21 cellular contexts compared by ENCODE assay signal in the genomic region with DNA sequence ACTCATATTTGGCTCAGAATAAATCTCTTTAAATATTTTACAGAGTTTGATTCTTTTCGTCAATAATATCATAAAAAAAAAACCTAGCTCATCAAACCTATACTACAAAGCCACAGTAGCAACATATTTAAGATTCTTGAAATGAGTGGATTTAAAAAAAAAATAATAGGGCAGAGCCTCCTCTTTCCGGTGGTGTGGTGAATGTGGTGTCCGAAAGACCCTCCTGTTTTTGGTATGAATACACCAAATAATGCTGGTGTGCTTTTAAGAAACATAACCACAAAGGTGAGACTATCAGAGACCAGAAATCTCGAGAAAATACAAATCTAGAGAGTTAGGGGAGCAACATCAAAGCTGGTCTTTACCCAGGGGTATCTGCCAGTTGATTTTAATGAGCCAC.
"Had no signal": no experiment of that assay in that cellular context is flagged by ENCODE, and none has a peak within 500 bp of the region (broad histone marks: within the 10 kb centered on the region; RNA-seq: fewer than 3 reads in every experiment).

No MANE protein-coding gene starts in this region.

- H3K27ac ChIP-seq: adrenal gland, KMS-11, SK-N-MC, VCaP had no signal

- ATAC-seq: activated CD4-positive, alpha-beta T cell treated with anti-CD3 and anti-CD28 coated beads for 36 hours; activated CD8-positive, alpha-beta T cell treated with anti-CD3 and anti-CD28 coated beads for 36 hours had no signal

- H3K27me3 Mint-ChIP-seq: activated CD4-positive, alpha-beta T cell treated with anti-CD3 and anti-CD28 coated beads for 36 hours; activated CD8-positive, alpha-beta T cell treated with anti-CD3 and anti-CD28 coated beads for 36 hours; activated naive CD8-positive, alpha-beta T cell treated with anti-CD3 and anti-CD28 coated beads, Interleukin-2, amount 10 ng/mL, durations not matched to agents 7 days and 5 days; activated T-cell treated with anti-CD3 and anti-CD28 coated beads, Interleukin-2, amount 50 U/mL, for 24 hours had no signal

- H3K4me1 ChIP-seq: adrenal gland had no signal

- H3K4me1 Mint-ChIP-seq: activated naive CD8-positive, alpha-beta T cell treated with anti-CD3 and anti-CD28 coated beads, Interleukin-2, amount 10 ng/mL, durations not matched to agents 7 days and 5 days had no signal

- H3K27me3 ChIP-seq: adrenal gland had no signal

- DNase-seq: activated CD4-positive, alpha-beta T cell treated with anti-CD3 and anti-CD28 coated beads for 36 hours; activated CD8-positive, alpha-beta T cell treated with anti-CD3 and anti-CD28 coated beads for 36 hours; activated naive CD4-positive, alpha-beta T cell treated with anti-CD3 and anti-CD28 coated beads, Interleukin-2, amount 50 U/mL, for 16 hours; activated naive CD8-positive, alpha-beta T cell treated with anti-CD3 and anti-CD28 coated beads, Interleukin-2, amount 10 ng/mL, durations not matched to agents 7 days and 5 days; activated T-cell treated with anti-CD3 and anti-CD28 coated beads, Interleukin-2, amount 50 U/mL, for 24 hours; adrenal gland; anterior cingulate cortex; cerebellar nuclear complex; NCI-H1092; NCI-H1417; NCI-H2029; NCI-H2107; NCI-H345; NCI-H510A; NCI-H526 treated with DMSO at 0.1 percent for 48 hours; NCI-H82; T-helper 1 cell had no signal

- H3K36me3 ChIP-seq: adrenal gland had no signal

- H3K27ac Mint-ChIP-seq: activated CD4-positive, alpha-beta T cell treated with anti-CD3 and anti-CD28 coated beads for 36 hours; activated CD8-positive, alpha-beta T cell treated with anti-CD3 and anti-CD28 coated beads for 36 hours; activated naive CD8-positive, alpha-beta T cell treated with anti-CD3 and anti-CD28 coated beads, Interleukin-2, amount 10 ng/mL, durations not matched to agents 7 days and 5 days; activated T-cell treated with anti-CD3 and anti-CD28 coated beads, Interleukin-2, amount 50 U/mL, for 24 hours; activated T-helper 2 cell treated with anti-CD3 and anti-CD28 coated beads, Interferon-gamma antibody, Interleukin-2, Interleukin-4, amounts not matched to agents 10 μg/mL and 5 μg/mL and 100 μg/mL, durations not matched to agents 14 hours and 24 hours and 36 hours had no signal

- H3K9me3 ChIP-seq: adrenal gland had no signal

- H3K9me3 Mint-ChIP-seq: activated CD8-positive, alpha-beta T cell treated with anti-CD3 and anti-CD28 coated beads for 36 hours; activated naive CD8-positive, alpha-beta T cell treated with anti-CD3 and anti-CD28 coated beads, Interleukin-2, amount 10 ng/mL, durations not matched to agents 7 days and 5 days; activated T-cell treated with anti-CD3 and anti-CD28 coated beads, Interleukin-2, amount 50 U/mL, for 24 hours; activated T-helper 2 cell treated with anti-CD3 and anti-CD28 coated beads, Interferon-gamma antibody, Interleukin-2, Interleukin-4, amounts not matched to agents 10 μg/mL and 5 μg/mL and 100 μg/mL, durations not matched to agents 14 hours and 24 hours and 36 hours had no signal

- H3K4me3 ChIP-seq: adrenal gland, SK-N-MC had no signal

- H3K4me3 Mint-ChIP-seq: activated CD4-positive, alpha-beta T cell treated with anti-CD3 and anti-CD28 coated beads for 36 hours; activated CD8-positive, alpha-beta T cell treated with anti-CD3 and anti-CD28 coated beads for 36 hours; activated naive CD8-positive, alpha-beta T cell treated with anti-CD3 and anti-CD28 coated beads, Interleukin-2, amount 10 ng/mL, durations not matched to agents 7 days and 5 days; activated T-cell treated with anti-CD3 and anti-CD28 coated beads, Interleukin-2, amount 50 U/mL, for 24 hours had no signal
